8 cellular contexts compared by ENCODE assay signal in genomic region chr7:102616507-102617125, GRCh38. TPM values are rescaled to one million over a fixed set of nuclear protein-coding genes. Genes with fewer than 3 reads are reported as not detected.
DNase-seq lines count a peak whose midpoint lies in the region; ATAC-seq and TF ChIP-seq lines count a peak whose summit lies in the region.
"Not testable (repeated sequence)": the region's sequence is repeated elsewhere in the genome, so short reads cannot be mapped to it uniquely, and the experiment has no call there.

RASA4 (minus strand) TSS chr7:102616756; CDS start chr7:102616689, 67 bp downstream.

- not testable (repeated sequence) for H3K4me1 ChIP-seq in CD8-positive, alpha-beta memory T cell (ENCODE audit: insufficient read depth, low read length); RWPE2 (ENCODE audit: insufficient read depth, poor library complexity, severe bottlenecking)
- peaks cover 13% of the 10 kb centered on the region for H3K4me1 ChIP-seq in mononuclear cell (ENCODE audit: insufficient read depth, low read length)

- H3K27me3 ChIP-seq in CD8-positive, alpha-beta memory T cell (ENCODE audit: insufficient read depth, low read length, poor library complexity, severe bottlenecking); RWPE2 (ENCODE audit: insufficient read depth, poor library complexity, severe bottlenecking); mononuclear cell (ENCODE audit: insufficient read depth, low read length): not testable (repeated sequence)

- ATAC-seq in GM19468 (IDR thresholded peaks at IDR 0.05; ENCODE audit: extremely low read depth, unreplicated experiment) (peak; percentile 39), HG03103 (IDR thresholded peaks at IDR 0.05; ENCODE audit: low read depth, unreplicated experiment) (peak; percentile 78), RWPE2 (ENCODE audit: low read depth) (peak; percentile 91)
- ATAC-seq in stimulated activated memory B cell treated with anti-CD40 and anti-IgM and Interleukin-4, amounts not matched to agents 10 μg/mL and 1 μg/mL and 100 μg/mL, for 72 hours: peak; percentile 89

- H3K4me3 ChIP-seq in CD8-positive, alpha-beta memory T cell (ENCODE audit: low read length); RWPE2 (ENCODE audit: severe bottlenecking); mononuclear cell (ENCODE audit: low read length): not testable (repeated sequence)
- H3K4me3 ChIP-seq in fibroblast of pulmonary artery (replicated peaks; ENCODE audit: low read depth, low read length): peak within 1 kb of the TSS; percentile 47

- H3K36me3 Mint-ChIP-seq in CD8-positive, alpha-beta memory T cell; stimulated activated memory B cell treated with anti-CD40 and anti-IgM and Interleukin-4, amounts not matched to agents 10 μg/mL and 1 μg/mL and 100 μg/mL, for 72 hours: not testable (repeated sequence)

- H3K4me3 Mint-ChIP-seq in CD8-positive, alpha-beta memory T cell: peak within 1 kb of the TSS in 4 of 7 donors; percentile 37 to 86 (median 54)
- H3K4me3 Mint-ChIP-seq in stimulated activated memory B cell treated with anti-CD40 and anti-IgM and Interleukin-4, amounts not matched to agents 10 μg/mL and 1 μg/mL and 100 μg/mL, for 72 hours: not testable (repeated sequence)

- H3K36me3 ChIP-seq in CD8-positive, alpha-beta memory T cell (ENCODE audit: insufficient read depth, low read length); RWPE2 (ENCODE audit: low read depth): not testable (repeated sequence)

- POLR2A ChIA-PET in CD8-positive, alpha-beta memory T cell (lab: Charles Lee): not testable (repeated sequence)

- H3K27me3 Mint-ChIP-seq in CD8-positive, alpha-beta memory T cell; stimulated activated memory B cell treated with anti-CD40 and anti-IgM and Interleukin-4, amounts not matched to agents 10 μg/mL and 1 μg/mL and 100 μg/mL, for 72 hours: not testable (repeated sequence)

- TF ChIP-seq CTCF in RWPE2 (IDR thresholded peaks at IDR 0.05; ENCODE audit: poor library complexity, severe bottlenecking); fibroblast of pulmonary artery (IDR thresholded peaks at IDR 0.05; ENCODE audit: low read length, missing control alignments): not testable (repeated sequence)

- CTCF ChIA-PET in CD8-positive, alpha-beta memory T cell (lab: Charles Lee): not testable (repeated sequence)

- not testable (repeated sequence) for H3K9me3 Mint-ChIP-seq in CD8-positive, alpha-beta memory T cell; stimulated activated memory B cell treated with anti-CD40 and anti-IgM and Interleukin-4, amounts not matched to agents 10 μg/mL and 1 μg/mL and 100 μg/mL, for 72 hours

- not testable (repeated sequence) for H3K9me3 ChIP-seq in CD8-positive, alpha-beta memory T cell (ENCODE audit: low read length); RWPE2 (ENCODE audit: severe bottlenecking); mononuclear cell (ENCODE audit: low read depth, low read length)

- H3K27ac ChIP-seq in CD8-positive, alpha-beta memory T cell (ENCODE audit: low read depth, low read length); RWPE2 (ENCODE audit: poor library complexity, severe bottlenecking): not testable (repeated sequence)

- not testable (repeated sequence) for H3K4me1 Mint-ChIP-seq in CD8-positive, alpha-beta memory T cell; stimulated activated memory B cell treated with anti-CD40 and anti-IgM and Interleukin-4, amounts not matched to agents 10 μg/mL and 1 μg/mL and 100 μg/mL, for 72 hours

- DNase-seq in CD8-positive, alpha-beta memory T cell: peak; percentile 26 to 65 (median 37)
- peak; percentile 61 for DNase-seq in RWPE2 (ENCODE audit: low spot score)
- peak; percentile 34 for DNase-seq in activated naive CD4-positive, alpha-beta T cell treated with Interleukin-2 at 50 U/mL for 16 hours
- not testable (repeated sequence) for DNase-seq in fibroblast of pulmonary artery (ENCODE audit: low read depth)

- not testable (repeated sequence) for H3K27ac Mint-ChIP-seq in CD8-positive, alpha-beta memory T cell; stimulated activated memory B cell treated with anti-CD40 and anti-IgM and Interleukin-4, amounts not matched to agents 10 μg/mL and 1 μg/mL and 100 μg/mL, for 72 hours

RNA-seq across cellular contexts. Expression of gene RASA4, which starts in this region (rescaled TPM):
- total RNA-seq in CD8-positive, alpha-beta memory T cell: 10 to 100 TPM; 42.6 to 44.2 TPM
- polyA plus RNA-seq in CD8-positive, alpha-beta memory T cell: 18.0 TPM
- total RNA-seq in mononuclear cell: 52.6 TPM

Comparison
In these comparisons a context has a peak if more than half of its experiments do, and no peak if none do; other contexts are left out.
1. ATAC-seq: peak in every context shown above with its lines; median percentile 91 in RWPE2; 89 in stimulated activated memory B cell treated with anti-CD40 and anti-IgM and Interleukin-4, amounts not matched to agents 10 μg/mL and 1 μg/mL and 100 μg/mL, for 72 hours; 78 in HG03103; 39 in GM19468.